Comparison of ENCODE assay signal across 9 cellular contexts in the genomic region with DNA sequence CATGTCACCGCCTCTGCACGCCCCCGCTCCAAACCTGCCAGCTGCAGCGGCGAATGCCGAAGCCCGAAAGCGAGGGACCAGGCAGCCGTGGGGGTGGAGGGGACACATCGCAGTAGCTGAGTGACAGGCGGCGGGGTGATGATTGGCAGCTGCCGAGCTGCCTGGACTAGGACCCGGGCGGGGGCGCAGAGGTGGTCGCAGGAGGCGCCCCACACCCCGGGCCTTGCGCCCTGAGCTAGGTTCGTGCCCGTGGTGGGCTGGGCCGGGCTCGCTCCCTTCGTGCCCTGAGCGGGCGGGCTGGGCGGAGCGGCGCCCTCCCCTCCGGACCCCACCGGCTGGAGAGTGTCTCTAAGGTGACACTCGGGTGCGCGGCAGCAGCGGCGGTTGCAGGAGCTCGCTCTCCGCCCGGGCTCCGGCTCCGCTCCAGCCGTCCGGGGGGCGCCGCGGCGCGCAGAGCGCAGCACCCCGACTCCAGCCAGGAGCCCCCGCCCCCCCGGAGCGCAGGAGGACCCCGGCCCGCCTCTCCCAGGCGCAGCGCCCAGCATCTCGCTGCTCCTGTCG. TPM values are rescaled to one million over a fixed set of nuclear protein-coding genes. Genes with fewer than 3 reads are reported as not detected.
DNase-seq lines count a peak whose midpoint lies in the region; ATAC-seq and TF ChIP-seq lines count a peak whose summit lies in the region.
"Had no signal": no experiment of that assay in that cellular context is flagged by ENCODE, and none has a peak within 500 bp of the region (broad histone marks: within the 10 kb centered on the region; RNA-seq: fewer than 3 reads in every experiment).

No MANE protein-coding gene starts in this region.

- H3K36me3 ChIP-seq in Caco-2 (ENCODE audit: control insufficient read depth, insufficient read depth, low read length): no peaks in the 10 kb centered on the region
- no peaks in the 10 kb centered on the region for H3K36me3 ChIP-seq in SU-DHL-6 (ENCODE audit: low read length)
- H3K36me3 ChIP-seq in duodenal mucosa (ENCODE audit: control insufficient read depth in 1 of 2, insufficient read depth in 2 of 2, low read length in 2 of 2): no peaks in the 10 kb centered on the region

- H3K4me3 ChIP-seq in Caco-2 (ENCODE audit: low read depth, low read length) (peak overlapping the region; percentile 42), SU-DHL-6 (ENCODE audit: insufficient read depth, low read length, poor library complexity, severe bottlenecking) (no peak overlapping the region), duodenal mucosa (ENCODE audit: low read depth in 1 of 2, low read length in 2 of 2) (peak overlapping the region; percentile 40 to 55)

- no peaks in the 10 kb centered on the region for H4K20me1 ChIP-seq in SU-DHL-6 (ENCODE audit: low read depth, low read length)

- no peak overlapping the region for H2AFZ ChIP-seq in SU-DHL-6 (ENCODE audit: low read depth, low read length, severe bottlenecking)

- POLR2A ChIA-PET in Caco-2 (lab: Charles Lee) (interaction anchor here (0.6 kb wide), 1 partner anchor 95 kb away, joined by 3 read pairs; no protein-coding TSS in a partner anchor), RWPE1 (lab: Yijun Ruan, JAX; ENCODE audit: low non-redundant PET) (interaction anchor here (1.0 kb wide), 1 partner anchor 9 kb away, joined by 4 read pairs; no protein-coding TSS in a partner anchor)

- H3K27me3 ChIP-seq in Caco-2 (replicated peaks; ENCODE audit: control insufficient read depth, insufficient read depth, low read length) (peaks cover 4% of the 10 kb centered on the region), SU-DHL-6 (ENCODE audit: low read length) (no peaks in the 10 kb centered on the region), duodenal mucosa (ENCODE audit: control insufficient read depth in 1 of 2, insufficient read depth in 2 of 2, low read length in 2 of 2) (peaks cover 45 to 46% of the 10 kb centered on the region in 2 donors)

- no peaks in the 10 kb centered on the region for H3K79me2 ChIP-seq in SU-DHL-6 (ENCODE audit: insufficient read depth, low read length)

- no TSS peak for BruUV-seq in Caco-2 (replicated peaks; lab: Mats Ljungman, UMichigan)

- H3K36me3 Mint-ChIP-seq in Caco-2 (ENCODE audit: insufficient read depth, unreplicated experiment) (no peaks in the 10 kb centered on the region), nephron progenitor cell (ENCODE audit: low read depth) (no peaks in the 10 kb centered on the region)

- peak overlapping the region; percentile 1 for H3K4me2 ChIP-seq in SU-DHL-6 (ENCODE audit: low read depth, low read length, poor library complexity, severe bottlenecking)

- H3K4me1 ChIP-seq in Caco-2: no peaks in the 10 kb centered on the region
- peaks cover 8 to 10% of the 10 kb centered on the region in 2 donors for H3K4me1 ChIP-seq in duodenal mucosa (ENCODE audit: control insufficient read depth in 1 of 2, insufficient read depth in 2 of 2, low read length in 2 of 2)

- no peak overlapping the region for H3K9ac ChIP-seq in SU-DHL-6 (ENCODE audit: low read length)
- H3K9ac ChIP-seq in duodenal mucosa (ENCODE audit: low read depth in 1 of 2, low read length in 2 of 2): no peak overlapping the region

- H3K4me1 Mint-ChIP-seq in Caco-2 (ENCODE audit: low read depth, unreplicated experiment) (no peaks in the 10 kb centered on the region), nephron progenitor cell (peaks cover 58% of the 10 kb centered on the region)

- H3K9me2 ChIP-seq in SU-DHL-6 (replicated peaks; ENCODE audit: insufficient read depth, low read length): no peaks in the 10 kb centered on the region

- TF ChIP-seq CTCF in Caco-2 (IDR thresholded peaks at IDR 0.05; ENCODE audit: insufficient read depth in 1 of 2, low read depth in 1 of 2, low read length in 1 of 2, severe bottlenecking in 1 of 2, unreplicated experiment in 1 of 2) (no peak), SU-DHL-6 (IDR thresholded peaks at IDR 0.05; ENCODE audit: insufficient read depth, low read length, poor library complexity, severe bottlenecking) (no peak), nephron progenitor cell (IDR thresholded peaks at IDR 0.05) (no peak), RWPE1 (conservative IDR thresholded peaks at IDR 0.05; ENCODE audit: low read depth) (no peak)

- H3K4me3 Mint-ChIP-seq in Caco-2 (ENCODE audit: unreplicated experiment): peak overlapping the region; percentile 58
- H3K4me3 Mint-ChIP-seq in nephron progenitor cell: peak overlapping the region; percentile 76

- H3K27me3 Mint-ChIP-seq in Caco-2 (ENCODE audit: insufficient read depth, unreplicated experiment) (peaks cover 15% of the 10 kb centered on the region), nephron progenitor cell (ENCODE audit: low read depth, poor library complexity) (peaks cover 61% of the 10 kb centered on the region)

- H3K27ac Mint-ChIP-seq in Caco-2 (ENCODE audit: unreplicated experiment): no peak overlapping the region
- no peak overlapping the region for H3K27ac Mint-ChIP-seq in nephron progenitor cell

- no peaks in the 10 kb centered on the region for H3K9me3 Mint-ChIP-seq in Caco-2 (ENCODE audit: unreplicated experiment)
- H3K9me3 Mint-ChIP-seq in nephron progenitor cell: no peaks in the 10 kb centered on the region

- H3K9me3 ChIP-seq in Caco-2 (no peaks in the 10 kb centered on the region), SU-DHL-6 (ENCODE audit: insufficient read depth, low read length) (no peaks in the 10 kb centered on the region), duodenal mucosa (ENCODE audit: control insufficient read depth in 1 of 2, low read length in 2 of 2) (no peaks in the 10 kb centered on the region)

- DNase-seq in Caco-2 (no peak), nephron progenitor cell (peak; percentile 62), SIG-M5 treated with dmso at 0.1 percent for 504 hours (lab: John Stamatoyannopoulos, UW; ENCODE audit: unreplicated experiment) (no peak), RWPE1 (ENCODE audit: low spot score) (no peak), superior temporal gyrus (ENCODE audit: extremely low spot score) (no peak)

- H3F3A ChIP-seq in SU-DHL-6 (ENCODE audit: insufficient read depth): no peaks in the 10 kb centered on the region

- CTCF ChIA-PET in Caco-2 (lab: Charles Lee): interaction anchor here (0.6 to 1.0 kb wide), 3 partner anchors 15 to 488 kb away, joined by 3 to 4 read pairs (median 3); a partner anchor contains a TSS
- CTCF ChIA-PET in RWPE1 (lab: Yijun Ruan, JAX): interaction anchor here (0.9 to 1.0 kb wide), 2 partner anchors 9 to 93 kb away, joined by 3 to 4 read pairs; no protein-coding TSS in a partner anchor

- no peak for ATAC-seq in GM19463 (IDR thresholded peaks at IDR 0.05; ENCODE audit: unreplicated experiment)
- ATAC-seq: HCT116 had no signal

- no peak overlapping the region for H3K27ac ChIP-seq in SU-DHL-6 (ENCODE audit: low read depth, low read length)
- no peak overlapping the region for H3K27ac ChIP-seq in duodenal mucosa (ENCODE audit: low read depth, low read length)
- H3K27ac ChIP-seq in RWPE1: no peak overlapping the region

- intact Hi-C loops in Caco-2 (cut with micrococcal nuclease; ENCODE audit: unreplicated experiment): no loop called here

RNA-seq across cellular contexts. Expression of a gene that starts 14.6 kb away (rescaled TPM):
- 59.3 and 59.5 TPM in 2 replicates for total RNA-seq in Caco-2 (2022)

RNA-seq across cellular contexts. Expression of a gene that starts 48.8 kb away (rescaled TPM):
- 601 and 699 TPM in 2 replicates for total RNA-seq in Caco-2 (2022)

RNA-seq across cellular contexts. Expression of a gene that starts 55.2 kb away (rescaled TPM):
- total RNA-seq in Caco-2 (2022): 24.9 and 29.5 TPM in 2 replicates

RNA-seq across cellular contexts. Expression of a gene that starts 58.9 kb away (rescaled TPM):
- 0.27 and 0.28 TPM in 2 replicates for total RNA-seq in Caco-2 (2022)
